Comparison of ENCODE assay signal across 1 cellular context in the genomic region with DNA sequence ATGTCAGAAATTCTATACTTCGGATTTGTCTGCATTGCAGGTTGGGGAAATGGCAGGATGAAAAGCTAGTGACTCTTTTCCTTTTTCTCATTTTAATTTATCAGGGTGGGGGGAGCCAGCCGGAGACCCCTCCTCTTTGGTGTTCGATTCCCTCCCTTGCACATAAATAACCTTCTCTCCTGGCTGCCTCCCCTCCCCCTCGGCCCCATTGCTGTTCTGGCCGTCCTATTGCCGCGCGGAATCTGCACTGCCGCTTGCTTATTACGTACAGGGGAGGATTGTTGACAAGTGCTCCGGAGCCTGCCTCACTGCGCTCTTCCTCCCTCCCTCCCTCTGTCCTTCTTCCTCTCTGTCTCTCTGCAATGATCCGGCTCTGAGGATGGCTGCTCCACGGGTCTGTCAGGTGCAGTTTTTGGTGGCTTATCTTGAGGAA.
TF ChIP-seq lines count a peak whose summit lies in the region.

No MANE protein-coding gene starts in this region.

TF ChIP-seq in K562, 482 proteins besides CTCF, POLR2A, EP300 and RAD21 (continued from another document):
- TF ChIP-seq FIP1L1 (IDR thresholded peaks at IDR 0.05; ENCODE audit: low read depth, low read length, poor library complexity, severe bottlenecking) = no peak
- TF ChIP-seq, protein P1, sequence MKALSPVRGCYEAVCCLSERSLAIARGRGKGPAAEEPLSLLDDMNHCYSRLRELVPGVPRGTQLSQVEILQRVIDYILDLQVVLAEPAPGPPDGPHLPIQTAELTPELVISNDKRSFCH (CRISPR knock-in tag; IDR thresholded peaks at IDR 0.05) = no peak
- TF ChIP-seq, protein P1 (tag; IDR thresholded peaks at IDR 0.05) = no peak
